ENCODE assay signal across 21 cellular contexts in the genomic region with DNA sequence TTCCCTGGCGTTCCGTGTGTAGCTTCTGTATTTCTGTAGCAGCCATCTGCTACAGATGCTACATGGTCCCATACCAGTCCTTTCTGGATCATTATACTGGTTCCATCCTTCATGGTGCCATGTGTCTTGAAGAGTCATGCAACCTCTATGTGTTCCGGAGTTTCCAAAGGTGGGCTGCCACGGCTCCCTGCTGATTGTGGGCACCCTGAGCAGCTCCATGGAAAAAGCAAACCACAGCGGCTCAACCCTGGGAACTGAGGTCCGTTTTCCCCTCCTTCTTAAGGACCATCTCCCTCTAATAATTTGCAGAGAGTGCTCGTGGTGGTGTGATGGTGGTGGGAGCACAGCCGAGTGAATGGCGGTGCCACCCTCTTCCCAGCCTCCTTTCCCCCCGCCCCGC.
"Had no signal": no experiment of that assay in that cellular context is flagged by ENCODE, and none has a peak within 500 bp of the region (broad histone marks: within the 10 kb centered on the region; RNA-seq: fewer than 3 reads in every experiment).

No MANE protein-coding gene starts in this region.

- DNase-seq: cortex of kidney; effector memory CD4-positive, alpha-beta T cell; foreskin keratinocyte; kidney; left cardiac atrium; left ventricle myocardium inferior; lower lobe of right lung; naive thymus-derived CD4-positive, alpha-beta T cell; nucleus accumbens; ovary; right cardiac atrium; stimulated activated CD4-positive, alpha-beta T cell treated with anti-CD3 and anti-CD28 coated beads, Interleukin-2, amount 100 ng/mL, for 48 hours; stimulated activated naive CD4-positive, alpha-beta T cell treated with Interleukin-2 at 50 U/mL for 16 hours; upper lobe of left lung; uterus had no signal

- H3K36me3 Mint-ChIP-seq: memory B cell; naive thymus-derived CD4-positive, alpha-beta T cell had no signal

- H3K4me1 ChIP-seq: foreskin keratinocyte, lower lobe of right lung, uterus had no signal

- H3K27ac Mint-ChIP-seq: memory B cell; naive thymus-derived CD4-positive, alpha-beta T cell had no signal

- H3K4me3 ChIP-seq: hepatocyte, left ventricle myocardium inferior, lower lobe of right lung, ovary, smooth muscle cell, suprapubic skin, thyroid gland, upper lobe of left lung, uterus had no signal

- H3K27me3 ChIP-seq: foreskin keratinocyte, hepatocyte, ovary, suprapubic skin, thyroid gland, upper lobe of left lung, uterus had no signal

- H3K36me3 ChIP-seq: left ventricle myocardium inferior, lower lobe of right lung, ovary, suprapubic skin, thyroid gland, upper lobe of left lung, uterus had no signal

- H3K4me1 Mint-ChIP-seq: memory B cell had no signal

- H3K9me3 ChIP-seq: left ventricle myocardium inferior, lower lobe of right lung, ovary, suprapubic skin, thyroid gland, upper lobe of left lung, uterus had no signal

- H3K79me2 ChIP-seq: hepatocyte had no signal

- H2AFZ ChIP-seq: hepatocyte had no signal

- ATAC-seq: foreskin keratinocyte; left cardiac atrium; lower lobe of right lung; naive thymus-derived CD4-positive, alpha-beta T cell; right cardiac atrium had no signal

- H3K4me3 Mint-ChIP-seq: memory B cell had no signal

- H3K27ac ChIP-seq: epithelial cell of prostate, foreskin keratinocyte, hepatocyte, left ventricle myocardium inferior, lower lobe of right lung, ovary, suprapubic skin, upper lobe of left lung had no signal

- H3K4me2 ChIP-seq: smooth muscle cell had no signal
